Comparison of ENCODE assay signal across 23 cellular contexts in the genomic region with DNA sequence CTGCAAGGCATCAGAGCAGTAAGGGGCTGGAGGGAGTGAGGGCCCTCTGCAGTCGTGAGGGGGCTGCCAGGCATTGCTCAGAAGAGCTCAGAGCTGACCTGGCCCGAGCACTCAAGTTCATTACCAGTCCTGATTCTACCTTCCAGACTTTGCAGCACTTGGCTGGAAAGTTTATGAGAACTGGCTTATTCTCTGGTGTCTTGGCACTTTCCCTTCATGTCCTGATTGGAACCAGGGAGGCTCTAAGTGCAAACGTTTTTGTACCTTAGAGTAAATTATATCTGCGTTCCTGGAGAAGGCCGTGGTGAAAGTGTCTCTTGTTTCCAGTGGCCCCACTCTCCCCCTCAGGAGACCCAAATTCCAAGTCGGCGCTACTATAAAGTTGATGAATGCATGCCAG.
"Had no signal": no experiment of that assay in that cellular context is flagged by ENCODE, and none has a peak within 500 bp of the region (broad histone marks: within the 10 kb centered on the region; RNA-seq: fewer than 3 reads in every experiment).

No MANE protein-coding gene starts in this region.

- DNase-seq: hippocampal formation; kidney glomerular epithelial cell; left cardiac atrium; left lung; lower lobe of right lung; mammary epithelial cell; mesenchymal stem cell; naive thymus-derived CD8-positive, alpha-beta T cell; nucleus accumbens; small intestine; stimulated activated CD4-positive, alpha-beta T cell treated with anti-CD3 and anti-CD28 coated beads, Interleukin-1b, Interleukin-23, amount 100 ng/mL, for 48 hours; stimulated activated CD4-positive, alpha-beta T cell treated with anti-CD3 and anti-CD28 coated beads, Interleukin-2, amount 100 ng/mL, for 48 hours; stimulated activated CD4-positive, alpha-beta T cell treated with anti-CD3 and anti-CD28 coated beads, Interleukin-4, amount 100 ng/mL, for 4 hours; stimulated activated CD8-positive, alpha-beta memory T cell treated with anti-CD3 and anti-CD28 coated beads, Interleukin-4, amount 100 ng/mL, for 48 hours; stimulated activated naive CD4-positive, alpha-beta T cell treated with Interleukin-2 at 50 U/mL for 16 hours; stimulated activated naive CD8-positive, alpha-beta T cell treated with anti-CD3 and anti-CD28 coated beads, Interleukin-15, amount 100 ng/mL, for 72 hours; substantia nigra; uterus had no signal

- H3K4me1 ChIP-seq: left lung, lower lobe of right lung, parathyroid adenoma, right atrium auricular region, uterus had no signal

- H3K9ac ChIP-seq: parathyroid adenoma had no signal

- H3K36me3 ChIP-seq: left lung, lower lobe of right lung, right atrium auricular region, tibial nerve, uterus had no signal

- ATAC-seq: left cardiac atrium; left lung; naive thymus-derived CD8-positive, alpha-beta T cell; stimulated activated memory B cell treated with anti-CD40 and anti-IgM and Interleukin-4, amounts not matched to agents 10 μg/mL and 1 μg/mL and 100 μg/mL, for 72 hours; stimulated activated naive CD8-positive, alpha-beta T cell treated with anti-CD3 and anti-CD28 coated beads, Interleukin-15, amount 100 ng/mL, for 72 hours had no signal

- H3K27ac ChIP-seq: left lung, lower lobe of right lung, parathyroid adenoma, right atrium auricular region, uterus had no signal

- FAIRE-seq: keratinocyte, small intestine had no signal

- H3K79me2 ChIP-seq: parathyroid adenoma had no signal

- H2AFZ ChIP-seq: parathyroid adenoma had no signal

- H3K9me3 ChIP-seq: left lung, lower lobe of right lung, uterus had no signal

- H3K4me3 ChIP-seq: left lung, lower lobe of right lung, right atrium auricular region, tibial nerve, uterus had no signal

- H3K27me3 ChIP-seq: left lung, right atrium auricular region, tibial nerve, uterus had no signal
